8 cellular contexts compared by ENCODE assay signal in the genomic region with DNA sequence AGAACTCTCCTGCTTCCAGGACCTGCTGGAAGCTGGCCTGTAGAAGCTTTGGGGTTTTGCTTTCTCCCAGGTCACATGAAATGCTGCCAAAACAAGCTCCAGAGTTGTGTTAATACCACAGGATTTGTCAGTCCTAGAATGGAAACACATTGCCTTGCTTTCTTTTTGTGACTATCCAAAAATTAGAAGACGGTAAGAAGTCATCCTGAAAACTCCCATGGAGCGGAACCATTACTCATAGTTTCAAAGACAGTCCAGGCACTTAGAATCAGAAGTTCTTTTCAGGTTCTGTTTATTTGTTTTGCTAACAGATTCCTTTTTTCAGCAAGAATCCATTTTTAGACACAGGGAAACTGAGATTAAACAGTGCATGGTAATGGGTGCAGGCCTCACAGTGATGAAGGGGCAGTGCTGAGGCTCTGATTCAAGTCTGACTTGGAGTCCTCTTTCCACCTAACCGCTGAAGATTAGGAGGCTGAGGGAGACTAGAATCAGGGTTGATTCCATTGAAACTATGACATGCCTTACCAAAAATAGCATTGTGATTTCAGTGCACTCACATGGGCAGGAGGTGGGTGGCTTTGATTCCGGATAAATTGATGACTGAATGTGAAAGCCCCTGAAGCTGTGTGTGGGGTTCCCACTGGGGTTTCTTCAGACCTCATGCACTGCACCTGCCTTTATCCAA.
DNase-seq lines count a peak whose midpoint lies in the region; ATAC-seq and TF ChIP-seq lines count a peak whose summit lies in the region.

No MANE protein-coding gene starts in this region.

- H3K4me1 ChIP-seq in heart right ventricle (peaks cover 20 to 91% (median 71%) of the 10 kb centered on the region in 9 donors), stomach (peaks cover 37 to 69% (median 40%) of the 10 kb centered on the region in 4 donors)

- WGBS in heart right ventricle, 2 donors, result 46 to 50% methylated on average over 4 of the region's 4 CpGs
- WGBS in stomach, 5 donors, result 53 to 74% (median 62%) methylated on average over 4 of the region's 4 CpGs

- no peak for TF ChIP-seq POLR2A in stomach (IDR thresholded peaks at IDR 0.05)

- no peak overlapping the region for H3K4me3 Mint-ChIP-seq in activated CD4-positive, alpha-beta memory T cell treated with anti-CD3 and anti-CD28 coated beads for 36 hours
- no peak overlapping the region for H3K4me3 Mint-ChIP-seq in activated CD4-positive, alpha-beta memory T cell treated with anti-CD3 and anti-CD28 coated beads, Interleukin-2, amount 10 ng/mL, durations not matched to agents 7 days and 5 days
- H3K4me3 Mint-ChIP-seq in CD14-positive monocyte, result no peak overlapping the region

- H3K27me3 ChIP-seq in heart right ventricle (no peaks in the 10 kb centered on the region), stomach (no peaks in the 10 kb centered on the region)

- peak; percentile 43 for ATAC-seq in HG03520 (IDR thresholded peaks at IDR 0.05; ENCODE audit: unreplicated experiment)
- ATAC-seq in heart right ventricle, result peak in 7 of 8 donors; percentile 53 to 77 (median 67)

- H3K36me3 ChIP-seq in heart right ventricle (peaks cover 0 to 65% (median 17%) of the 10 kb centered on the region in 9 donors), stomach (peaks cover 0 to 22% (median 13%) of the 10 kb centered on the region in 4 donors)

- TF ChIP-seq CTCF in heart right ventricle (IDR thresholded peaks at IDR 0.05) (no peak), stomach (IDR thresholded peaks at IDR 0.05) (no peak), CD14-positive monocyte (IDR thresholded peaks at IDR 0.05) (no peak)

- CTCF ChIA-PET in activated CD4-positive, alpha-beta memory T cell treated with anti-CD3 and anti-CD28 coated beads for 36 hours (lab: Charles Lee), result interaction anchor here (0.6 to 1.7 kb wide), 4 partner anchors 107 to 1931 kb away, joined by 3 to 5 read pairs (median 5); no protein-coding TSS in a partner anchor
- CTCF ChIA-PET in activated CD4-positive, alpha-beta memory T cell treated with anti-CD3 and anti-CD28 coated beads, Interleukin-2, amount 10 ng/mL, durations not matched to agents 7 days and 5 days (lab: Charles Lee), result no interaction called here

- POLR2A ChIA-PET in activated CD4-positive, alpha-beta memory T cell treated with anti-CD3 and anti-CD28 coated beads for 36 hours (lab: Charles Lee), result interaction anchor here (1.2 kb wide), 1 partner anchor 8 kb away, joined by 3 read pairs; no protein-coding TSS in a partner anchor
- POLR2A ChIA-PET in activated CD4-positive, alpha-beta memory T cell treated with anti-CD3 and anti-CD28 coated beads, Interleukin-2, amount 10 ng/mL, durations not matched to agents 7 days and 5 days (lab: Charles Lee), result no interaction called here

- H3K27ac Mint-ChIP-seq in activated CD4-positive, alpha-beta memory T cell treated with anti-CD3 and anti-CD28 coated beads for 36 hours, result peak overlapping the region; percentile 81
- no peak overlapping the region for H3K27ac Mint-ChIP-seq in activated CD4-positive, alpha-beta memory T cell treated with anti-CD3 and anti-CD28 coated beads, Interleukin-2, amount 10 ng/mL, durations not matched to agents 7 days and 5 days
- peak overlapping the region in 3 of 7 donors; percentile 57 to 97 (median 97) for H3K27ac Mint-ChIP-seq in CD14-positive monocyte

- peaks cover 4% of the 10 kb centered on the region for H3K27me3 Mint-ChIP-seq in activated CD4-positive, alpha-beta memory T cell treated with anti-CD3 and anti-CD28 coated beads for 36 hours
- H3K27me3 Mint-ChIP-seq in activated CD4-positive, alpha-beta memory T cell treated with anti-CD3 and anti-CD28 coated beads, Interleukin-2, amount 10 ng/mL, durations not matched to agents 7 days and 5 days, result peaks cover 8% of the 10 kb centered on the region
- H3K27me3 Mint-ChIP-seq in CD14-positive monocyte (ENCODE audit: low read depth in 3 of 3), result peaks cover 0 to 2% (median under 1%) of the 10 kb centered on the region in 3 donors

- H3K4me1 Mint-ChIP-seq in activated CD4-positive, alpha-beta memory T cell treated with anti-CD3 and anti-CD28 coated beads for 36 hours (ENCODE audit: low read depth), result peaks cover 19% of the 10 kb centered on the region
- H3K4me1 Mint-ChIP-seq in activated CD4-positive, alpha-beta memory T cell treated with anti-CD3 and anti-CD28 coated beads, Interleukin-2, amount 10 ng/mL, durations not matched to agents 7 days and 5 days, result peaks cover 11% of the 10 kb centered on the region
- peaks cover 55% of the 10 kb centered on the region for H3K4me1 Mint-ChIP-seq in CD14-positive monocyte

- H3K9me3 Mint-ChIP-seq in activated CD4-positive, alpha-beta memory T cell treated with anti-CD3 and anti-CD28 coated beads for 36 hours, result no peaks in the 10 kb centered on the region
- no peaks in the 10 kb centered on the region for H3K9me3 Mint-ChIP-seq in activated CD4-positive, alpha-beta memory T cell treated with anti-CD3 and anti-CD28 coated beads, Interleukin-2, amount 10 ng/mL, durations not matched to agents 7 days and 5 days
- H3K9me3 Mint-ChIP-seq in CD14-positive monocyte, result peaks cover 0 to 5% (median 2%) of the 10 kb centered on the region in 7 donors

- H3K4me3 ChIP-seq in heart right ventricle, result no peak overlapping the region
- no peak overlapping the region for H3K4me3 ChIP-seq in stomach

- H3K9me3 ChIP-seq in heart right ventricle, result no peaks in the 10 kb centered on the region
- H3K9me3 ChIP-seq in stomach, result no peaks in the 10 kb centered on the region

- DNase-seq in activated CD4-positive, alpha-beta memory T cell treated with anti-CD3 and anti-CD28 coated beads for 36 hours, result peak; percentile 75
- DNase-seq in activated CD4-positive, alpha-beta memory T cell treated with anti-CD3 and anti-CD28 coated beads, Interleukin-2, amount 10 ng/mL, durations not matched to agents 7 days and 5 days, result no peak
- DNase-seq in heart right ventricle (no peak), stomach (no peak), CD14-positive monocyte (ENCODE audit: low spot score) (no peak), NCI-H146 (lab: John Stamatoyannopoulos, UW) (no peak), NCI-H524 treated with DMSO at 0.1 percent for 48 hours (lab: John Stamatoyannopoulos, UW) (no peak)

- TF ChIP-seq EP300 in stomach (IDR thresholded peaks at IDR 0.05), result no peak

- intact Hi-C loops in activated CD4-positive, alpha-beta memory T cell treated with anti-CD3 and anti-CD28 coated beads for 36 hours (cut with micrococcal nuclease), result loop anchor here (1.0 to 10.0 kb wide), 6 partner anchors 8 to 1612 kb away; no protein-coding TSS in a partner anchor
- intact Hi-C loops in heart right ventricle (cut with DNase I) (loop anchor here in 3 of 10 donors (5.0 kb wide), 4 partner anchors 32 to 58 kb away; no protein-coding TSS in a partner anchor), stomach (cut with DNase I; ENCODE audit: low total_unique reads) (no loop called here), CD14-positive monocyte (cut with micrococcal nuclease) (no loop called here)

- no peaks in the 10 kb centered on the region for H3K36me3 Mint-ChIP-seq in activated CD4-positive, alpha-beta memory T cell treated with anti-CD3 and anti-CD28 coated beads for 36 hours
- no peaks in the 10 kb centered on the region for H3K36me3 Mint-ChIP-seq in activated CD4-positive, alpha-beta memory T cell treated with anti-CD3 and anti-CD28 coated beads, Interleukin-2, amount 10 ng/mL, durations not matched to agents 7 days and 5 days (ENCODE audit: low read depth)
- H3K36me3 Mint-ChIP-seq in CD14-positive monocyte, result peaks cover 60 to 75% of the 10 kb centered on the region in 2 donors

- H3K27ac ChIP-seq in heart right ventricle (peak overlapping the region; percentile 20 to 89 (median 74)), stomach (peak overlapping the region in 4 of 5 donors; percentile 41 to 83 (median 60))
